ENCODE assay signal across 22 cellular contexts in the genomic region with DNA sequence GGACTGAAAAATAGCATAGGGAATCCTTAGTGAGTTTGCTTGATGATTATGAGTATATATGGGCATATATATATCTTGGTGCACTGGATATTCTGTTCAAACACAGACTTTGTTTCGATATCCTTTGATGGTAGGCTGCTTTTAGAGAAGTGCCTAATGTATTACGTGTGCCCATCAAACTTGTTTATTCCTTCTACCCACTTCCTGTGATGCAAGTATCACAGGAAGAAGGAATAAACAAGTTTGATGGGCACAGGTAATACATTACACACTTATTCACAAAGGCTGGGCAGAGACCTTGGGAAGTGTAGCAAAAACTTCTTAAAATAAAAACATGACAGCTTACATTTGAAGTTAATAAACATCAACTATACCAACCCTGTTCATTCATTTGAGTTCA.
"Had no signal": no experiment of that assay in that cellular context is flagged by ENCODE, and none has a peak within 500 bp of the region (broad histone marks: within the 10 kb centered on the region; RNA-seq: fewer than 3 reads in every experiment).

No MANE protein-coding gene starts in this region.

- H3K36me3 ChIP-seq: colonic mucosa, esophagus muscularis mucosa, gastroesophageal sphincter, heart left ventricle, left lung, lower lobe of right lung had no signal

- H3K4me3 ChIP-seq: colonic mucosa, esophagus muscularis mucosa, gastroesophageal sphincter, heart left ventricle, hepatocyte, left lung, lower lobe of right lung had no signal

- H3K9me3 ChIP-seq: colonic mucosa, esophagus muscularis mucosa, gastroesophageal sphincter, left lung, lower lobe of right lung had no signal

- H3K79me2 ChIP-seq: hepatocyte had no signal

- ATAC-seq: effector memory CD8-positive, alpha-beta T cell; foreskin keratinocyte; gastroesophageal sphincter; heart left ventricle; left cardiac atrium; left lung; left ventricle myocardium superior; lower lobe of right lung; naive thymus-derived CD4-positive, alpha-beta T cell had no signal

- H3K27ac ChIP-seq: colonic mucosa, esophagus muscularis mucosa, foreskin keratinocyte, gastroesophageal sphincter, heart left ventricle, hepatocyte, left lung, lower lobe of right lung had no signal

- H2AFZ ChIP-seq: hepatocyte had no signal

- FAIRE-seq: endometrium, frontal cortex, islet of Langerhans, keratinocyte had no signal

- H3K4me2 ChIP-seq: hepatocyte had no signal

- DNase-seq: colonic mucosa; cortex of kidney; effector CD8-positive, alpha-beta T cell; effector memory CD8-positive, alpha-beta T cell; endodermal cell; foreskin keratinocyte; heart left ventricle; hypothalamus; left cardiac atrium; left lung; left ventricle myocardium superior; lower lobe of right lung; mesendoderm; midbrain; naive thymus-derived CD4-positive, alpha-beta T cell had no signal

- H3K27me3 ChIP-seq: colonic mucosa, esophagus muscularis mucosa, foreskin keratinocyte, gastroesophageal sphincter, heart left ventricle, hepatocyte, left lung had no signal

- H3K4me1 ChIP-seq: colonic mucosa, esophagus muscularis mucosa, foreskin keratinocyte, gastroesophageal sphincter, heart left ventricle, left lung, lower lobe of right lung had no signal
